ENCODE assay signal across 1 cellular context in genomic region chr2:16313235-16313980, GRCh38.
TF ChIP-seq lines count a peak whose summit lies in the region.

No MANE protein-coding gene starts in this region.

TF ChIP-seq in H1, 55 proteins besides CTCF, POLR2A, EP300 and RAD21 (continued from another document):
- no peak for TF ChIP-seq ZNF274 (IDR thresholded peaks at IDR 0.05; ENCODE audit: borderline replicate concordance, extremely low read depth, low read length)
- TF ChIP-seq SP1 (IDR thresholded peaks at IDR 0.05; ENCODE audit: low read depth, low read length): no peak
- no peak for TF ChIP-seq SIX5 (IDR thresholded peaks at IDR 0.05; ENCODE audit: low read depth, low read length)
TF ChIP-seq in H1: peak in this region for 0.
